12 cellular contexts compared by ENCODE assay signal in genomic region chr2:181471227-181471626, GRCh38. TPM values are rescaled to one million over a fixed set of nuclear protein-coding genes. Genes with fewer than 3 reads are reported as not detected.
DNase-seq lines count a peak whose midpoint lies in the region; FAIRE-seq lines count a peak whose summit lies in the region.
"Had no signal": no experiment of that assay in that cellular context is flagged by ENCODE, and none has a peak within 500 bp of the region (broad histone marks: within the 10 kb centered on the region; RNA-seq: fewer than 3 reads in every experiment).

No MANE protein-coding gene starts in this region.

- H3K36me3 ChIP-seq in CD8-positive, alpha-beta memory T cell (ENCODE audit: insufficient read depth, low read length): peaks cover 17% of the 10 kb centered on the region
- H3K36me3 ChIP-seq: thoracic aorta had no signal

- H3K36me3 Mint-ChIP-seq in CD8-positive, alpha-beta memory T cell: peaks cover 26 to 85% (median 29%) of the 10 kb centered on the region in 3 donors
- peaks cover 38% of the 10 kb centered on the region for H3K36me3 Mint-ChIP-seq in activated CD4-positive, alpha-beta memory T cell treated with anti-CD3 and anti-CD28 coated beads for 36 hours

- no peaks in the 10 kb centered on the region for H3K9me3 ChIP-seq in CD8-positive, alpha-beta memory T cell (ENCODE audit: low read length)
- H3K9me3 ChIP-seq: Caco-2, thoracic aorta had no signal

- no peaks in the 10 kb centered on the region for H3K27me3 ChIP-seq in CD8-positive, alpha-beta memory T cell (ENCODE audit: insufficient read depth, low read length, poor library complexity, severe bottlenecking)

- H3K4me3 Mint-ChIP-seq in CD8-positive, alpha-beta memory T cell: peak overlapping the region; percentile 46 to 79 (median 59)
- H3K4me3 Mint-ChIP-seq in activated CD4-positive, alpha-beta memory T cell treated with anti-CD3 and anti-CD28 coated beads for 36 hours: peak overlapping the region; percentile 33

- H3K27ac ChIP-seq in CD8-positive, alpha-beta memory T cell (ENCODE audit: low read depth, low read length): peak overlapping the region; percentile 18
- H3K27ac ChIP-seq: coronary artery, thoracic aorta had no signal

- CTCF ChIA-PET in CD8-positive, alpha-beta memory T cell (lab: Charles Lee): interaction anchor here (1.2 to 5.6 kb wide), 2 partner anchors 13 to 366 kb away, joined by 4 to 22 read pairs; partner anchors contain the start of gene ITGA4
- CTCF ChIA-PET in activated CD4-positive, alpha-beta memory T cell treated with anti-CD3 and anti-CD28 coated beads for 36 hours (lab: Charles Lee): interaction anchor here (1.3 kb wide), 1 partner anchor 13 kb away, joined by 4 read pairs; no protein-coding TSS in a partner anchor

- peak; percentile 57 for FAIRE-seq in GM18507 (lab: Jason Lieb, UNC)

- intact Hi-C loops in activated CD4-positive, alpha-beta memory T cell treated with anti-CD3 and anti-CD28 coated beads for 36 hours (cut with micrococcal nuclease): loop anchor here (5.0 kb wide), 1 partner anchor 321 kb away; no protein-coding TSS in a partner anchor

- H3K4me1 Mint-ChIP-seq in CD8-positive, alpha-beta memory T cell: peaks cover 82 to 99% (median 89%) of the 10 kb centered on the region in 3 donors
- H3K4me1 Mint-ChIP-seq in activated CD4-positive, alpha-beta memory T cell treated with anti-CD3 and anti-CD28 coated beads for 36 hours (ENCODE audit: low read depth): peaks cover 74% of the 10 kb centered on the region

- peaks cover 65% of the 10 kb centered on the region for H3K4me1 ChIP-seq in CD8-positive, alpha-beta memory T cell (ENCODE audit: insufficient read depth, low read length)
- H3K4me1 ChIP-seq: Caco-2 had no signal

- POLR2A ChIA-PET in CD8-positive, alpha-beta memory T cell (lab: Charles Lee): interaction anchor here (0.9 to 1.6 kb wide), 2 partner anchors 14 to 161 kb away, joined by 3 to 4 read pairs; partner anchors contain the start of gene ITGA4
- POLR2A ChIA-PET in activated CD4-positive, alpha-beta memory T cell treated with anti-CD3 and anti-CD28 coated beads for 36 hours (lab: Charles Lee): interaction anchor here (1.5 kb wide), 2 partner anchors 11 to 14 kb away, joined by 3 to 4 read pairs; partner anchors contain the start of gene ITGA4

- H3K4me3 ChIP-seq in CD8-positive, alpha-beta memory T cell (ENCODE audit: low read length): peak overlapping the region; percentile 9
- H3K4me3 ChIP-seq: coronary artery, thoracic aorta had no signal

- H3K9me3 Mint-ChIP-seq in CD8-positive, alpha-beta memory T cell: no peaks in the 10 kb centered on the region
- H3K9me3 Mint-ChIP-seq in activated CD4-positive, alpha-beta memory T cell treated with anti-CD3 and anti-CD28 coated beads for 36 hours: no peaks in the 10 kb centered on the region

- DNase-seq in CD8-positive, alpha-beta memory T cell: no peak
- no peak for DNase-seq in GM18507 (ENCODE audit: extremely low spot score, insufficient read length, low read depth)
- no peak for DNase-seq in activated CD4-positive, alpha-beta memory T cell treated with anti-CD3 and anti-CD28 coated beads for 36 hours
- peak; percentile 2 for DNase-seq in kidney tubule cell (ENCODE audit: low spot score)
- no peak for DNase-seq in T-helper 9 cell
- DNase-seq in GM03348 (ENCODE audit: low spot score): no peak
- DNase-seq in DMS153 (lab: John Stamatoyannopoulos, UW): no peak
- DNase-seq: Caco-2, mammary epithelial cell, occipital lobe had no signal

- peak overlapping the region; percentile 31 to 94 (median 86) for H3K27ac Mint-ChIP-seq in CD8-positive, alpha-beta memory T cell
- peak overlapping the region; percentile 89 for H3K27ac Mint-ChIP-seq in activated CD4-positive, alpha-beta memory T cell treated with anti-CD3 and anti-CD28 coated beads for 36 hours

- no peaks in the 10 kb centered on the region for H3K27me3 Mint-ChIP-seq in CD8-positive, alpha-beta memory T cell
- no peaks in the 10 kb centered on the region for H3K27me3 Mint-ChIP-seq in activated CD4-positive, alpha-beta memory T cell treated with anti-CD3 and anti-CD28 coated beads for 36 hours

RNA-seq across cellular contexts. Expression of gene ITGA4, which starts 14.0 kb away (rescaled TPM):
- 100 to 1,000 TPM; 142 TPM for total RNA-seq in CD8-positive, alpha-beta memory T cell
- polyA plus RNA-seq in CD8-positive, alpha-beta memory T cell: 212 TPM
- total RNA-seq in activated CD4-positive, alpha-beta memory T cell treated with anti-CD3 and anti-CD28 coated beads for 36 hours: 10 to 100 TPM; 46.5 to 51.2 TPM
- total RNA-seq: Caco-2 had no signal
